ENCODE assay signal across 8 cellular contexts in genomic region chr1:213244664-213245091, GRCh38.
DNase-seq lines count a peak whose midpoint lies in the region; ATAC-seq and TF ChIP-seq lines count a peak whose summit lies in the region.

No MANE protein-coding gene starts in this region.

- H3K4me1 Mint-ChIP-seq in endothelial cell (ENCODE audit: unreplicated experiment) (no peaks in the 10 kb centered on the region), neural progenitor cell (peaks cover 3% of the 10 kb centered on the region)

- H3K4me3 ChIP-seq in Peyer's patch (no peak overlapping the region), neural progenitor cell (no peak overlapping the region)

- H3K27me3 ChIP-seq in Peyer's patch (no peaks in the 10 kb centered on the region), neural progenitor cell (no peaks in the 10 kb centered on the region)

- no peaks in the 10 kb centered on the region for H3F3A ChIP-seq in neural progenitor cell (ENCODE audit: low read depth)

- no peaks in the 10 kb centered on the region for H3K27me3 Mint-ChIP-seq in endothelial cell (ENCODE audit: unreplicated experiment)
- H3K27me3 Mint-ChIP-seq in neural progenitor cell (ENCODE audit: insufficient read depth, low read depth): no peaks in the 10 kb centered on the region

- no peaks in the 10 kb centered on the region for H3K79me2 ChIP-seq in neural progenitor cell (ENCODE audit: low read depth)

- H3K9ac ChIP-seq in neural progenitor cell: no peak overlapping the region

- H4K20me1 ChIP-seq in neural progenitor cell (ENCODE audit: low read depth): no peaks in the 10 kb centered on the region

- H3K36me3 ChIP-seq in Peyer's patch (peaks cover 0 to 9% (median 0%) of the 10 kb centered on the region in 3 donors), neural progenitor cell (no peaks in the 10 kb centered on the region)

- no peak overlapping the region for H2AFZ ChIP-seq in neural progenitor cell (replicated peaks)

- peak; percentile 94 for DNase-seq in DMS153 treated with DMSO at 0.1 percent for 48 hours (lab: John Stamatoyannopoulos, UW; ENCODE audit: unreplicated experiment)
- peak; percentile 51 for DNase-seq in LHCN-M2 (ENCODE audit: low read depth)
- DNase-seq in Peyer's patch: no peak
- DNase-seq in endothelial cell (ENCODE audit: low spot score): peak; percentile 54
- DNase-seq in neural progenitor cell (ENCODE audit: low spot score): peak; percentile 68
- DNase-seq in activated T-cell treated with anti-CD3 and anti-CD28 coated beads, Interleukin-2, amount 50 U/mL, for 1 hour: no peak

- peak; percentile 63 for ATAC-seq in GM19438 (IDR thresholded peaks at IDR 0.05; ENCODE audit: low read depth, unreplicated experiment)
- no peak for ATAC-seq in GM21576 (IDR thresholded peaks at IDR 0.05; ENCODE audit: unreplicated experiment)

- H3K27ac Mint-ChIP-seq in endothelial cell (ENCODE audit: unreplicated experiment): no peak overlapping the region
- no peak overlapping the region for H3K27ac Mint-ChIP-seq in neural progenitor cell

- no peak for TF ChIP-seq POLR2A in Peyer's patch (IDR thresholded peaks at IDR 0.05)

- H3K9me3 Mint-ChIP-seq in endothelial cell (ENCODE audit: unreplicated experiment) (no peaks in the 10 kb centered on the region), neural progenitor cell (no peaks in the 10 kb centered on the region)

- H3K4me3 Mint-ChIP-seq in endothelial cell (ENCODE audit: unreplicated experiment) (no peak overlapping the region), neural progenitor cell (no peak overlapping the region)

- H3K4me1 ChIP-seq in Peyer's patch (no peaks in the 10 kb centered on the region), neural progenitor cell (peaks cover 12% of the 10 kb centered on the region)

- no peak overlapping the region for H3K27ac ChIP-seq in Peyer's patch
- no peak overlapping the region for H3K27ac ChIP-seq in neural progenitor cell

- no peaks in the 10 kb centered on the region for H3K9me3 ChIP-seq in Peyer's patch
- H3K9me3 ChIP-seq in neural progenitor cell (ENCODE audit: low read depth): no peaks in the 10 kb centered on the region

- TF ChIP-seq CTCF in Peyer's patch (IDR thresholded peaks at IDR 0.05) (peak; percentile 51 to 76 (median 68)), endothelial cell (IDR thresholded peaks at IDR 0.05; ENCODE audit: unreplicated experiment) (peak; percentile 97), neural progenitor cell (IDR thresholded peaks at IDR 0.05) (peak; percentile 96)

- no peaks in the 10 kb centered on the region for H3K36me3 Mint-ChIP-seq in endothelial cell (ENCODE audit: low read depth, unreplicated experiment)
- H3K36me3 Mint-ChIP-seq in neural progenitor cell: no peaks in the 10 kb centered on the region

- no peak overlapping the region for H3K4me2 ChIP-seq in neural progenitor cell

Comparison
In these comparisons a context has a peak if more than half of its experiments do, and no peak if none do; other contexts are left out.
1. DNase-seq: peak in DMS153 treated with DMSO at 0.1 percent for 48 hours (single experiment), LHCN-M2 (single experiment), endothelial cell (single experiment) and neural progenitor cell (single experiment); none in Peyer's patch (0 of 3) and activated T-cell treated with anti-CD3 and anti-CD28 coated beads, Interleukin-2, amount 50 U/mL, for 1 hour (single experiment).
2. Peak in every context shown above with its lines, with median percentiles within 50 percentile points of each other: CTCF ChIP-seq.